Comparison of ENCODE assay signal across 3 cellular contexts in the genomic region with DNA sequence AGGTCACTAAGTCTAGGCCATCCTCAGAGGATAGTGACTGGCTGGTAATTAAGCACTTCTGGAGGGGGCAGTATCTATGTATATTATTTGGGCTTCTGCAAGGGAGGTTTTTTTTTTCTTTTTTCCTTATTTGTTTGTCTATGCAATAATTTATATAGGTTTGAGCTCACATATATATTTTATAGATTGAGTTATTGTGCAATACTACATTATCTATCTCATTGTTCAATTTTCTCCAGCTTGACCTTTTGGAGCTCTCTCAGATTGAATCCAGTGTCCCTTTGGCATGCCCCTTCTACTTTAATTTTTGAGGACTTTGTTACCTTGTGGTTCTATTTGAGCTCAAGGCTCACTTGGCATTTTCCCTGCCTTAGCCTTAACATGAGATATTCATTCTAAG.
TF ChIP-seq lines count a peak whose summit lies in the region.

No MANE protein-coding gene starts in this region.

TF ChIP-seq in HepG2, 621 proteins besides CTCF, POLR2A, EP300 and RAD21:
- TF ChIP-seq JUND (CRISPR knock-in tag; IDR thresholded peaks at IDR 0.05) (no peak), CEBPB (IDR thresholded peaks at IDR 0.05; ENCODE audit: borderline replicate concordance, low read depth, low read length) (peak; percentile 24; the same call in 1 of the 2 replicates), XRCC5 (optimal IDR thresholded peaks at IDR 0.05; ENCODE audit: low read length) (no peak)

TF ChIP-seq in IMR-90, 13 proteins besides CTCF, POLR2A, EP300 and RAD21:
- TF ChIP-seq, protein P1, sequence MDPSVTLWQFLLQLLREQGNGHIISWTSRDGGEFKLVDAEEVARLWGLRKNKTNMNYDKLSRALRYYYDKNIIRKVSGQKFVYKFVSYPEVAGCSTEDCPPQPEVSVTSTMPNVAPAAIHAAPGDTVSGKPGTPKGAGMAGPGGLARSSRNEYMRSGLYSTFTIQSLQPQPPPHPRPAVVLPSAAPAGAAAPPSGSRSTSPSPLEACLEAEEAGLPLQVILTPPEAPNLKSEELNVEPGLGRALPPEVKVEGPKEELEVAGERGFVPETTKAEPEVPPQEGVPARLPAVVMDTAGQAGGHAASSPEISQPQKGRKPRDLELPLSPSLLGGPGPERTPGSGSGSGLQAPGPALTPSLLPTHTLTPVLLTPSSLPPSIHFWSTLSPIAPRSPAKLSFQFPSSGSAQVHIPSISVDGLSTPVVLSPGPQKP (IDR thresholded peaks at IDR 0.05; ENCODE audit: borderline replicate concordance, low read depth, low read length): no peak
- TF ChIP-seq CEBPB (IDR thresholded peaks at IDR 0.05; ENCODE audit: low read depth, low read length): peak; percentile 70

TF ChIP-seq in K562, 482 proteins besides CTCF, POLR2A, EP300 and RAD21:
- no peak for TF ChIP-seq SMAD3 (CRISPR knock-in tag; conservative IDR thresholded peaks at IDR 0.05)
- no peak for TF ChIP-seq ZNF41 (CRISPR knock-in tag; conservative IDR thresholded peaks at IDR 0.05)
- TF ChIP-seq RBM17 (IDR thresholded peaks at IDR 0.05; ENCODE audit: borderline replicate concordance, low read depth, low read length): no peak
- TF ChIP-seq, protein P2, sequence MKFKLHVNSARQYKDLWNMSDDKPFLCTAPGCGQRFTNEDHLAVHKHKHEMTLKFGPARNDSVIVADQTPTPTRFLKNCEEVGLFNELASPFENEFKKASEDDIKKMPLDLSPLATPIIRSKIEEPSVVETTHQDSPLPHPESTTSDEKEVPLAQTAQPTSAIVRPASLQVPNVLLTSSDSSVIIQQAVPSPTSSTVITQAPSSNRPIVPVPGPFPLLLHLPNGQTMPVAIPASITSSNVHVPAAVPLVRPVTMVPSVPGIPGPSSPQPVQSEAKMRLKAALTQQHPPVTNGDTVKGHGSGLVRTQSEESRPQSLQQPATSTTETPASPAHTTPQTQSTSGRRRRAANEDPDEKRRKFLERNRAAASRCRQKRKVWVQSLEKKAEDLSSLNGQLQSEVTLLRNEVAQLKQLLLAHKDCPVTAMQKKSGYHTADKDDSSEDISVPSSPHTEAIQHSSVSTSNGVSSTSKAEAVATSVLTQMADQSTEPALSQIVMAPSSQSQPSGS (CRISPR knock-in tag; IDR thresholded peaks at IDR 0.05): no peak
- TF ChIP-seq CEBPB (tag; IDR thresholded peaks at IDR 0.05): peak; percentile 69
- no peak for TF ChIP-seq CEBPG (CRISPR knock-in tag; IDR thresholded peaks at IDR 0.05)
- TF ChIP-seq CEBPG (tag; conservative IDR thresholded peaks at IDR 0.05 in 1 of 2, IDR thresholded peaks at IDR 0.05 in 1 of 2): peak; percentile 18 to 90; a peak in 2 of 4 replicates
- TF ChIP-seq BDP1 (IDR thresholded peaks at IDR 0.05; ENCODE audit: insufficient read depth, insufficient read length): no peak
- TF ChIP-seq, protein P3, sequence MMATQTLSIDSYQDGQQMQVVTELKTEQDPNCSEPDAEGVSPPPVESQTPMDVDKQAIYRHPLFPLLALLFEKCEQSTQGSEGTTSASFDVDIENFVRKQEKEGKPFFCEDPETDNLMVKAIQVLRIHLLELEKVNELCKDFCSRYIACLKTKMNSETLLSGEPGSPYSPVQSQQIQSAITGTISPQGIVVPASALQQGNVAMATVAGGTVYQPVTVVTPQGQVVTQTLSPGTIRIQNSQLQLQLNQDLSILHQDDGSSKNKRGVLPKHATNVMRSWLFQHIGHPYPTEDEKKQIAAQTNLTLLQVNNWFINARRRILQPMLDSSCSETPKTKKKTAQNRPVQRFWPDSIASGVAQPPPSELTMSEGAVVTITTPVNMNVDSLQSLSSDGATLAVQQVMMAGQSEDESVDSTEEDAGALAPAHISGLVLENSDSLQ (IDR thresholded peaks at IDR 0.05): no peak
- no peak for TF ChIP-seq ZBTB8A (IDR thresholded peaks at IDR 0.05; ENCODE audit: partially characterized antibody)
